8 cellular contexts compared by ENCODE assay signal in the genomic region with DNA sequence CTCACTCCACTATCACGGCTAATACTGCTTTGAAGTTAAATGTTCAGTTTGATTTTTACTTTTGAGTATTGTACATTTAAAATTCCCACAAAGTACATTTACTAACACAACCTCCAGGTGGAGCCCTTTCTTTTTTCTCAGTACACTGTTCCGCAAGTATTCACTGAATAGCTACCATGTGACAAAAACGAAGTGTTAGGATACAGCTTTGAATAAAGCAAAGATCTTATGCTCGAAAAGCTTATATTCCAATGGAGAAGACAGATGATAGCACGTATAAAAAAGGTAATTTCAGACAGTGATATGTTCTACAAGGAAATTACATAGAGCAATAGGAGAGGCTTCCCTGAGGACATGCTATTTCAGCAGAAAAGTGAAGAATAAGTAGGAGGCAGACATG.
A peak's percentile ranks its signal among the peaks of the same experiment; 100 is the strongest.
DNase-seq lines count a peak whose midpoint lies in the region; ATAC-seq, FAIRE-seq and TF ChIP-seq lines count a peak whose summit lies in the region.

No MANE protein-coding gene starts in this region.

- WGBS in body of pancreas, 2 donors = 1 to 2% methylated on average over 5 of the region's 5 CpGs

- intact Hi-C loops in body of pancreas (cut with DNase I) = loop anchor here (10.0 kb wide), 1 partner anchor 364 kb away; no protein-coding TSS in a partner anchor

- TF ChIP-seq POLR2A in body of pancreas (IDR thresholded peaks at IDR 0.05) = no peak

- H3K27ac ChIP-seq in body of pancreas (no peak overlapping the region), thoracic aorta (no peak overlapping the region)

- H3K27me3 ChIP-seq in body of pancreas = no peaks in the 10 kb centered on the region
- no peaks in the 10 kb centered on the region for H3K27me3 ChIP-seq in thoracic aorta (replicated peaks; ENCODE audit: insufficient read depth)

- peak; percentile 95 for FAIRE-seq in A204.1 (lab: Jason Lieb, UNC)

- H3K9me3 ChIP-seq in body of pancreas = no peaks in the 10 kb centered on the region
- H3K9me3 ChIP-seq in thoracic aorta = no peaks in the 10 kb centered on the region

- no peaks in the 10 kb centered on the region for H3K36me3 ChIP-seq in body of pancreas (replicated peaks in 1 of 2; ENCODE audit: insufficient read depth in 1 of 2, low read depth in 2 of 2)
- H3K36me3 ChIP-seq in thoracic aorta = no peaks in the 10 kb centered on the region

- DNase-seq in GM12864 (ENCODE audit: low read depth) (peak; percentile 27), NCI-H526 treated with DMSO at 0.1 percent for 48 hours (lab: John Stamatoyannopoulos, UW) (peak; percentile 25), body of pancreas (peak in 1 of 4 donors; percentile 8), iris pigment epithelial cell (ENCODE audit: low read depth) (peak; percentile 56), thoracic aorta (ENCODE audit: low spot score) (no peak)
- DNase-seq in activated CD4-positive, alpha-beta T cell treated with anti-CD3 and anti-CD28 coated beads, Interleukin-2, amount 50 U/mL, for 48 hours = no peak

- H3K4me1 ChIP-seq in body of pancreas (peaks cover 13% of the 10 kb centered on the region), thoracic aorta (ENCODE audit: control insufficient read depth in 1 of 2, low read depth in 2 of 2) (no peaks in the 10 kb centered on the region)

- peak; percentile 38 for TF ChIP-seq CTCF in GM12864 (IDR thresholded peaks at IDR 0.05; ENCODE audit: low read depth, low read length, missing control alignments)
- TF ChIP-seq CTCF in body of pancreas (IDR thresholded peaks at IDR 0.05) = peak; percentile 41 to 82 (median 75)
- TF ChIP-seq CTCF in thoracic aorta (IDR thresholded peaks at IDR 0.05) = peak; percentile 65

- ATAC-seq in HG03139 (IDR thresholded peaks at IDR 0.05; ENCODE audit: unreplicated experiment) (peak; percentile 69), body of pancreas (peak; percentile 62), thoracic aorta (ENCODE audit: insufficient number of reproducible peaks, low FRiP score, low read depth) (peak; percentile 84)

- H3K4me3 ChIP-seq in GM12864 (ENCODE audit: low read depth, low read length) (no peak overlapping the region), body of pancreas (no peak overlapping the region), thoracic aorta (no peak overlapping the region)

Comparison
In these comparisons a context has a peak if more than half of its experiments do, and no peak if none do; other contexts are left out.
1. DNase-seq: peak in GM12864 (single experiment), NCI-H526 treated with DMSO at 0.1 percent for 48 hours (single experiment) and iris pigment epithelial cell (single experiment); none in thoracic aorta (single experiment) and activated CD4-positive, alpha-beta T cell treated with anti-CD3 and anti-CD28 coated beads, Interleukin-2, amount 50 U/mL, for 48 hours (0 of 2).
2. Peak in every context shown above with its lines, with median percentiles within 50 percentile points of each other: CTCF ChIP-seq and ATAC-seq.